ENCODE assay signal across 8 cellular contexts in the genomic region with DNA sequence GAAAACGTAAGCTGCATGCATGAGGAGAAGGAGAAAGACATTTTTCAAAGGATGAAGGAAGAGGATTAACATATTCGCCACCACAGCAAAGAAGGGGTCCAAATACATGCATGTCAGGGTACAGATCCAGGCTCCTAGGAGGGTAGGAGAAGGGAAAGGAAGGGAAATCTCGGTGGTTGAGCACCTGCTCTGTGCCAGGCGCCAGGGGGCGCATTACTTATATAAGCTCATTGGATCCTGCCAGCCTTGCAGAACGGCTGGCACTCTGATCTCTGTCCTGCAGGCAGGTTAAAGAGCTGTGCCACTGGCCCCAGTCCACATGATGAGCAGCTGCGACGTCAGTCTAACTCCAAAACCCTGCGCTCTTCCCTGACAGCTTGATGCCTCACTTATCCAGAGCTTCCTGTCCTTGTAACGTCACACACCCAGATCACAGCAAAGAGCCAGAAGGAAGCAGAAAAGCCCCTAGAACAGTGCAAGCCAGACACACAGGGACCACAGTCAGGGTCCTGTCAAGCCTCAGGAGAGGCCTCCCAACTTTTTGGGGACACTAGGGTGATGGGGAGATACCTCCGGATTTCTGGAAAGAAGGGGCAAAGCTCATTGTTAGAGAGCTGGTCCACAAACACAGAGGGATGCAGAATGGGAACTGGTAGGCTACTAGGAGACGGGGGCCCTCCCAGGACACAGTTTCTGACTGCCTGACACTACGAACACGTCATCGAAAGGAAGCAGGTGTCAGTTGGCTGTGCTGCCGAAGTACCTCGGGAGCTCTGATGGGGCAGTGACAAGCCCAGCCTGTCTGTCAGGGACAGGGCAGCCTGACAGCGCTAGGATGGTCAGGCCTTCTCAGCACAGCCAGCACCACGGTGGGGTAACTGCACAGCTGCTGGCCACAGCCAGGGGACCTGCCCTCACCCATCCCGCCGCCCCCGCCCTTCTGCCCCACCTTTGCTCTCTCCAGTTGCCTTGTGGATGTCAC.
DNase-seq lines count a peak whose midpoint lies in the region; ATAC-seq, FAIRE-seq and TF ChIP-seq lines count a peak whose summit lies in the region.

No MANE protein-coding gene starts in this region.

- 39 to 43% methylated on average over 22 of the region's 22 CpGs for WGBS in heart right ventricle, 2 donors

- TF ChIP-seq CTCF in CD4-positive, alpha-beta T cell (IDR thresholded peaks at IDR 0.05) = peak; percentile 54
- peak in 8 of 9 donors; percentile 41 to 75 (median 68) for TF ChIP-seq CTCF in heart right ventricle (IDR thresholded peaks at IDR 0.05)

- H3K4me3 Mint-ChIP-seq in CD4-positive, alpha-beta T cell = no peak overlapping the region

- peaks cover 0 to 3% (median 0%) of the 10 kb centered on the region in 9 donors for H3K4me1 ChIP-seq in heart right ventricle

- CTCF ChIA-PET in CD4-positive, alpha-beta T cell (lab: Charles Lee) = interaction anchor here (1.1 to 1.5 kb wide), 3 partner anchors 10 to 15 kb away, joined by 3 read pairs; no protein-coding TSS in a partner anchor

- H3K36me3 ChIP-seq in heart right ventricle = no peaks in the 10 kb centered on the region

- ATAC-seq in CD4-positive, alpha-beta T cell (ENCODE audit: poor library complexity) = no peak
- ATAC-seq in activated naive CD4-positive, alpha-beta T cell treated with anti-CD3 and anti-CD28 coated beads, Interleukin-2, amount 50 U/mL, for 72 hours = peak; percentile 46 to 66
- peak in 6 of 8 donors; percentile 58 to 73 (median 68) for ATAC-seq in heart right ventricle
- ATAC-seq in HG02763 (IDR thresholded peaks at IDR 0.05; ENCODE audit: unreplicated experiment) = no peak

- no peak overlapping the region for H3K4me3 ChIP-seq in heart right ventricle

- POLR2A ChIA-PET in CD4-positive, alpha-beta T cell (lab: Charles Lee) = no interaction called here

- no peaks in the 10 kb centered on the region for H3K36me3 Mint-ChIP-seq in CD4-positive, alpha-beta T cell (ENCODE audit: low read depth)
- no peaks in the 10 kb centered on the region for H3K36me3 Mint-ChIP-seq in activated naive CD4-positive, alpha-beta T cell treated with anti-CD3 and anti-CD28 coated beads, Interleukin-2, amount 50 U/mL, for 72 hours

- H3K27me3 Mint-ChIP-seq in CD4-positive, alpha-beta T cell = peaks cover 28% of the 10 kb centered on the region

- DNase-seq in CD4-positive, alpha-beta T cell = peak in 6 of 10 experiments; percentile 4 to 38 (median 8)
- DNase-seq in GM19239 (ENCODE audit: insufficient read length, low spot score) = peak; percentile 26
- peak; percentile 69 for DNase-seq in HT-29 (ENCODE audit: low spot score)
- DNase-seq in NCI-H774 (lab: John Stamatoyannopoulos, UW) = peak; percentile 88
- DNase-seq in activated naive CD4-positive, alpha-beta T cell treated with anti-CD3 and anti-CD28 coated beads, Interleukin-2, amount 50 U/mL, for 72 hours (ENCODE audit: low spot score in 2 of 2) = peak in 1 of 2 donors; percentile 66
- peak; percentile 34 to 64 for DNase-seq in heart right ventricle
- peak; percentile 78 for DNase-seq in retina

- H3K9me3 ChIP-seq in CD4-positive, alpha-beta T cell (ENCODE audit: control insufficient read depth, low read length) = no peaks in the 10 kb centered on the region
- no peaks in the 10 kb centered on the region for H3K9me3 ChIP-seq in heart right ventricle

- H3K9me3 Mint-ChIP-seq in CD4-positive, alpha-beta T cell = no peaks in the 10 kb centered on the region
- no peaks in the 10 kb centered on the region for H3K9me3 Mint-ChIP-seq in activated naive CD4-positive, alpha-beta T cell treated with anti-CD3 and anti-CD28 coated beads, Interleukin-2, amount 50 U/mL, for 72 hours

- H3K27ac Mint-ChIP-seq in CD4-positive, alpha-beta T cell = no peak overlapping the region
- H3K27ac Mint-ChIP-seq in activated naive CD4-positive, alpha-beta T cell treated with anti-CD3 and anti-CD28 coated beads, Interleukin-2, amount 50 U/mL, for 72 hours = no peak overlapping the region

- intact Hi-C loops in CD4-positive, alpha-beta T cell (cut with DNase I, micrococcal nuclease) = loop anchor here in 1 of 2 experiments (5.0 to 10.0 kb wide), 2 partner anchors 140 to 1667 kb away; no protein-coding TSS in a partner anchor
- intact Hi-C loops in heart right ventricle (cut with DNase I) = loop anchor here in 5 of 10 donors (5.0 to 10.0 kb wide), 4 partner anchors 137 to 1670 kb away; no protein-coding TSS in a partner anchor

- peak; percentile 35 for FAIRE-seq in GM19239 (lab: Jason Lieb, UNC)

- H3K27me3 ChIP-seq in CD4-positive, alpha-beta T cell (ENCODE audit: control insufficient read depth, insufficient read depth, low read length) = no peaks in the 10 kb centered on the region
- peaks cover 0 to 39% (median 25%) of the 10 kb centered on the region in 7 donors for H3K27me3 ChIP-seq in heart right ventricle

- H3K27ac ChIP-seq in CD4-positive, alpha-beta T cell (ENCODE audit: low read depth, low read length) = no peak overlapping the region
- no peak overlapping the region for H3K27ac ChIP-seq in heart right ventricle

- H3K4me1 Mint-ChIP-seq in CD4-positive, alpha-beta T cell (ENCODE audit: low read depth) = no peaks in the 10 kb centered on the region

Comparison
In these comparisons a context has a peak if more than half of its experiments do, and no peak if none do; other contexts are left out.
1. ATAC-seq: peak in activated naive CD4-positive, alpha-beta T cell treated with anti-CD3 and anti-CD28 coated beads, Interleukin-2, amount 50 U/mL, for 72 hours (2 of 2) and heart right ventricle (6 of 8); none in CD4-positive, alpha-beta T cell (single experiment) and HG02763 (single experiment).